ENCODE assay signal across 1 cellular context in genomic region chr5:41893074-41893851, GRCh38.
TF ChIP-seq lines count a peak whose summit lies in the region.

No MANE protein-coding gene starts in this region.

TF ChIP-seq in GM12878, 131 proteins besides CTCF, POLR2A, EP300 and RAD21:
- TF ChIP-seq NBN (IDR thresholded peaks at IDR 0.05) (peak; percentile 35; the same call in 1 of the 2 replicates), PKNOX1 (IDR thresholded peaks at IDR 0.05) (peak; percentile 62; the same call in 1 of the 2 replicates), MLLT1 (IDR thresholded peaks at IDR 0.05) (peak; percentile 60; the same call in 1 of the 2 replicates), SREBF1 (IDR thresholded peaks at IDR 0.05; ENCODE audit: low read length) (no peak), YBX1 (IDR thresholded peaks at IDR 0.05) (0 out of 2 replicates have a peak, but pooled peaks have one; percentile 6), ZZZ3 (IDR thresholded peaks at IDR 0.05; ENCODE audit: control insufficient read depth, insufficient read length, low read depth) (no peak), KDM1A (IDR thresholded peaks at IDR 0.05; ENCODE audit: borderline replicate concordance) (no peak)
